Comparison of ENCODE assay signal across 8 cellular contexts in the genomic region with DNA sequence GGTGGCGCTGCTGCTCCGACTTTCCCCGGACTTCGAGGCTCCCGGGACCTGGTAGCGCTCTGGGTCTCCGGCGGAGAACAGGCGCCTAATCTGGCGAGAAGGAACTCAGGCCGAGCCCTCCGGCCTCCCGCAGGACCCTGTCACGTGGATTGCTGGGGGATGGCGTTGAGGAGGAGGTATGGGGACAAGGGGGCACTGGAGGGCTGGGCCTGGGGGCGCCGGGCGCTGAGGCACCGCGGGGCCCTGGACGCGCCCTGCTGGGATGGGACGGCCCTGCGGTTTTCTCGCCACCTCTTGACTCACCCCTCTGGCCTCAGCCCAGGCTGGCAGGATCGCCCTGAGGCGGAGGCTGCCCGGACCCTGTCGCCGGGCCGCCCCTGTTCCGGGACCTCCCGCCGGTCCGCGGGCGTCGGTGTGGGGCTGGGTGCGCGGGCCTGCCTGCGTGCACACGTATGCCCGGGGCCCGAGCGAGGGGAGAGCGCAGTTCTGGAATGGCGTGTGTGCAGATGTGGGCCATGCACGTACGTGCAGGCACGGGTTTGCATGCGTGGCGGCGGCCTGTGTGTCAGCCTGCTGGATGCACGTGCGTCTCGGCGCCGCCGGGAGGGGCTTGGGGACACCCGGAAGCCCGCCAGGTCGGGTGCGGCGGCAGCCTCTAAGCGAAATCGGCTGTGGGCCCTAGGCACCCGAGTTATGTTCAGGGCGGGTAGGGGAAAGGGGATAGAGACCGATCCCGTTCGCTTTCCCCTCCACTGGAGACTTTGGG. TPM values are rescaled to one million over a fixed set of nuclear protein-coding genes. Genes with fewer than 3 reads are reported as not detected.
DNase-seq lines count a peak whose midpoint lies in the region; ATAC-seq and TF ChIP-seq lines count a peak whose summit lies in the region.

No MANE protein-coding gene starts in this region.

- H3K4me1 ChIP-seq in thoracic aorta (ENCODE audit: control insufficient read depth in 1 of 2, low read depth in 2 of 2) = peaks cover 19 to 42% of the 10 kb centered on the region in 2 donors

- ATAC-seq in GM18870 (IDR thresholded peaks at IDR 0.05; ENCODE audit: unreplicated experiment) (peak; percentile 25), HG03196 (IDR thresholded peaks at IDR 0.05; ENCODE audit: unreplicated experiment) (peak; percentile 37), thoracic aorta (ENCODE audit: insufficient number of reproducible peaks, low FRiP score, low read depth) (peak; percentile 34)

- H3K4me3 ChIP-seq in foreskin fibroblast (ENCODE audit: low read depth in 1 of 2, low read length in 2 of 2) (peak overlapping the region; percentile 91 to 99), thoracic aorta (peak overlapping the region; percentile 99)

- H3K27me3 ChIP-seq in thoracic aorta (replicated peaks; ENCODE audit: insufficient read depth) = no peaks in the 10 kb centered on the region

- peak; percentile 68 for DNase-seq in AG09319 (ENCODE audit: extremely low read depth, low read depth)
- DNase-seq in RKO (ENCODE audit: low spot score) = peak; percentile 83
- DNase-seq in activated effector memory CD4-positive, alpha-beta T cell treated with anti-CD3 and anti-CD28 coated beads, Interleukin-2, amount 50 U/mL, for 16 hours = peak; percentile 94
- peak; percentile 83 to 93 for DNase-seq in foreskin fibroblast
- DNase-seq in nucleus accumbens (lab: John Stamatoyannopoulos, UW) = peak in 39 of 56 donors; percentile 14 to 73 (median 57)
- peak; percentile 42 for DNase-seq in thoracic aorta (ENCODE audit: low spot score)

- H3K36me3 ChIP-seq in thoracic aorta = peaks cover 10% of the 10 kb centered on the region

- no peak; the same call in 1 of the 2 replicates for TF ChIP-seq CTCF in AG09319 (IDR thresholded peaks at IDR 0.05; ENCODE audit: low read depth, low read length)
- no peak for TF ChIP-seq CTCF in foreskin fibroblast (IDR thresholded peaks at IDR 0.05; ENCODE audit: low read depth, low read length)
- peak; percentile 6 for TF ChIP-seq CTCF in thoracic aorta (IDR thresholded peaks at IDR 0.05)

- peak overlapping the region; percentile 93 to 98 for H3K27ac ChIP-seq in thoracic aorta

- no peaks in the 10 kb centered on the region for H3K9me3 ChIP-seq in thoracic aorta

RNA-seq across cellular contexts. Expression of a gene that starts 0.8 kb away (rescaled TPM):
- 10 to 100 TPM; 22.7 to 45.2 TPM for total RNA-seq in thoracic aorta

RNA-seq across cellular contexts. Expression of a gene that starts 55.7 kb away (rescaled TPM):
- under 1 TPM in 1 of 2 donors, not detected in 1; 0.56 TPM for total RNA-seq in thoracic aorta

Comparison
In these comparisons a context has a peak if more than half of its experiments do, and no peak if none do; other contexts are left out.
1. Peak in every context shown above with its lines: DNase-seq, ATAC-seq, H3K4me3 ChIP-seq and H3K27ac ChIP-seq.
2. DNase-seq: peak in every context shown above with its lines; median percentile 94 in activated effector memory CD4-positive, alpha-beta T cell treated with anti-CD3 and anti-CD28 coated beads, Interleukin-2, amount 50 U/mL, for 16 hours; 88 in foreskin fibroblast; 83 in RKO; 68 in AG09319; 57 in nucleus accumbens; 42 in thoracic aorta.